Comparison of ENCODE assay signal across 24 cellular contexts in the genomic region with DNA sequence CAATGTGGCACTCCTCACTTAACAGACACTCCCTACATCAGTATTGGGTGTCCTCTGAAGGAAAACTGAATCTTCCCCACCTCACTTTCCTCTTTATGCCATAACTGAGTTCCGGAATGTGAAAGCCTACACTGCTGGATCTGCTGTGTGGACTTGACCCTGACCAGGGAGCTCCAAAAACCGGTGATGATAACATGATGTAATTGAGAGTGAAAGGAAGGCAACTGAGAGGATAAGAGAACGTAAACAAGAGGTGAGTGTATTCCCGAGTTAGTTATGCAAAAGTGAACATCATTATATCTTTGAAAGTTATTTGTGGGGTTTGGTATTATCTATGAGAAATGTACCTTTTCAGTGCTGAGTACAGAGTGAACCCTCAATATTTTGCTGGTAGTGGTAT.
"Had no signal": no experiment of that assay in that cellular context is flagged by ENCODE, and none has a peak within 500 bp of the region (broad histone marks: within the 10 kb centered on the region; RNA-seq: fewer than 3 reads in every experiment).

No MANE protein-coding gene starts in this region.

- H3K36me3 Mint-ChIP-seq: activated naive CD8-positive, alpha-beta T cell treated with anti-CD3 and anti-CD28 coated beads for 36 hours had no signal

- H3K9me3 Mint-ChIP-seq: activated CD4-positive, alpha-beta T cell treated with anti-CD3 and anti-CD28 coated beads, Interleukin-2, amount 10 ng/mL, durations not matched to agents 24 days and 14 days; activated naive CD8-positive, alpha-beta T cell treated with anti-CD3 and anti-CD28 coated beads for 36 hours; activated T-helper 17 cell treated with anti-CD3 and anti-CD28 coated beads, Interleukin-2, amount 50 U/mL, for 72 hours; T-helper 2 cell treated with Interferon-gamma antibody and Interleukin-4, amounts not matched to agents 5 μg/mL and 100 μg/mL, for 36 hours had no signal

- H3K27ac ChIP-seq: brain microvascular endothelial cell, KMS-11, PC-9, RWPE1 had no signal

- H3K9ac ChIP-seq: KMS-11 had no signal

- H3K4me3 Mint-ChIP-seq: activated CD4-positive, alpha-beta T cell treated with anti-CD3 and anti-CD28 coated beads, Interleukin-2, amount 10 ng/mL, durations not matched to agents 24 days and 14 days; activated CD8-positive, alpha-beta T cell treated with anti-CD3 and anti-CD28 coated beads for 36 hours; activated naive CD8-positive, alpha-beta T cell treated with anti-CD3 and anti-CD28 coated beads for 36 hours; activated T-cell treated with anti-CD3 and anti-CD28 coated beads, Interleukin-2, amount 50 U/mL, for 72 hours; activated T-helper 17 cell treated with anti-CD3 and anti-CD28 coated beads, Interleukin-2, amount 50 U/mL, for 72 hours; T-helper 2 cell treated with Interferon-gamma antibody and Interleukin-4, amounts not matched to agents 5 μg/mL and 100 μg/mL, for 36 hours had no signal

- H3K27ac Mint-ChIP-seq: activated CD4-positive, alpha-beta T cell treated with anti-CD3 and anti-CD28 coated beads, Interleukin-2, amount 10 ng/mL, durations not matched to agents 24 days and 14 days; activated CD8-positive, alpha-beta T cell treated with anti-CD3 and anti-CD28 coated beads for 36 hours; activated naive CD8-positive, alpha-beta T cell treated with anti-CD3 and anti-CD28 coated beads for 36 hours; activated T-cell treated with anti-CD3 and anti-CD28 coated beads, Interleukin-2, amount 50 U/mL, for 72 hours; activated T-helper 17 cell treated with anti-CD3 and anti-CD28 coated beads, Interleukin-2, amount 50 U/mL, for 72 hours; T-helper 2 cell treated with Interferon-gamma antibody and Interleukin-4, amounts not matched to agents 5 μg/mL and 100 μg/mL, for 36 hours had no signal

- H3K4me3 ChIP-seq: PC-9 had no signal

- H3K4me1 Mint-ChIP-seq: activated CD4-positive, alpha-beta T cell treated with anti-CD3 and anti-CD28 coated beads, Interleukin-2, amount 10 ng/mL, durations not matched to agents 24 days and 14 days; activated T-helper 17 cell treated with anti-CD3 and anti-CD28 coated beads, Interleukin-2, amount 50 U/mL, for 72 hours had no signal

- H3K27me3 ChIP-seq: brain microvascular endothelial cell had no signal

- DNase-seq: activated CD4-positive, alpha-beta T cell treated with anti-CD3 and anti-CD28 coated beads, Interleukin-2, amount 10 ng/mL, durations not matched to agents 24 days and 14 days; activated CD4-positive, alpha-beta T cell treated with anti-CD3 and anti-CD28 coated beads, Interleukin-2, amount 50 U/mL, for 4 hours; activated CD8-positive, alpha-beta T cell treated with anti-CD3 and anti-CD28 coated beads for 36 hours; activated effector memory CD4-positive, alpha-beta T cell treated with anti-CD3 and anti-CD28 coated beads, Interleukin-2, amount 50 U/mL, for 16 hours; activated naive CD4-positive, alpha-beta T cell; activated naive CD4-positive, alpha-beta T cell treated with anti-CD3 and anti-CD28 coated beads, Interleukin-2, amount 50 U/mL, for 16 hours; activated naive CD8-positive, alpha-beta T cell treated with anti-CD3 and anti-CD28 coated beads for 36 hours; activated T-cell treated with anti-CD3 and anti-CD28 coated beads, Interleukin-2, amount 50 U/mL, for 1 hour; activated T-cell treated with anti-CD3 and anti-CD28 coated beads, Interleukin-2, amount 50 U/mL, for 72 hours; amniotic stem cell; aorta; brain microvascular endothelial cell; central memory CD4-positive, alpha-beta T cell; NCI-H1092 treated with DMSO at 0.1 percent for 48 hours; NCI-H1694; NCI-H2029; NCI-H510A; NCI-H526; NK-92 treated with Interleukin-12 subunit alpha and Interleukin-12 subunit beta, amount 100 ng/mL, for 24 hours; PC-9 had no signal

- H3K36me3 ChIP-seq: brain microvascular endothelial cell had no signal

- H3K4me2 ChIP-seq: KMS-11, PC-9 had no signal

- H2AFZ ChIP-seq: PC-9 had no signal

- H3K27me3 Mint-ChIP-seq: activated CD4-positive, alpha-beta T cell treated with anti-CD3 and anti-CD28 coated beads, Interleukin-2, amount 10 ng/mL, durations not matched to agents 24 days and 14 days; activated CD8-positive, alpha-beta T cell treated with anti-CD3 and anti-CD28 coated beads for 36 hours; activated naive CD8-positive, alpha-beta T cell treated with anti-CD3 and anti-CD28 coated beads for 36 hours; activated T-helper 17 cell treated with anti-CD3 and anti-CD28 coated beads, Interleukin-2, amount 50 U/mL, for 72 hours had no signal
